12 cellular contexts compared by ENCODE assay signal in the genomic region with DNA sequence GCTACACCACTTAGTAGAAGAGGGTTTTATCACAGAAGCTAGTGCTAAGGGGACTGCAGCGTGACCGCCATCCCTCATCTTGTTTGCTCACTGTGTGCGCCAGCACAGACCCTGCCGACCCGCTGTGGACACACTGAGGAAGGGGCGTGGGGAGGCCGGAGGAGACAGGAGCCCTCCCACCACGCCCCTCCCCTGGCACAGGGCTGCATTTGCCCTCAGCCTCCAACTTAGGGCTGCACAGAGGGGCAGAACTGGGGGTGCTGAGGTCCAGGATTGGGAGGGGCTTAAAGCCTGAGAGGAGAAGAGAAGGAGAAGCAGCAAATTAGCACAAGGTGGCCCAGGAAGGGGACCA. TPM values are rescaled to one million over a fixed set of nuclear protein-coding genes. Genes with fewer than 3 reads are reported as not detected.
A peak's percentile ranks its signal among the peaks of the same experiment; 100 is the strongest.
DNase-seq lines count a peak whose midpoint lies in the region; ATAC-seq and TF ChIP-seq lines count a peak whose summit lies in the region.
"Had no signal": no experiment of that assay in that cellular context is flagged by ENCODE, and none has a peak within 500 bp of the region (broad histone marks: within the 10 kb centered on the region; RNA-seq: fewer than 3 reads in every experiment).

No MANE protein-coding gene starts in this region.

- H3K9me3 ChIP-seq in heart left ventricle (no peaks in the 10 kb centered on the region), right atrium auricular region (no peaks in the 10 kb centered on the region), mucosa of descending colon (no peaks in the 10 kb centered on the region), upper lobe of left lung (no peaks in the 10 kb centered on the region)

- H3K27me3 ChIP-seq in heart left ventricle (peaks cover 0 to 24% (median 5%) of the 10 kb centered on the region in 9 donors), right atrium auricular region (no peaks in the 10 kb centered on the region), upper lobe of left lung (no peaks in the 10 kb centered on the region)

- peak in 1 of 5 donors; percentile 53 for DNase-seq in heart left ventricle
- no peak for DNase-seq in right atrium auricular region (ENCODE audit: low spot score)
- DNase-seq in mucosa of descending colon, result no peak
- no peak for DNase-seq in upper lobe of left lung
- no peak for DNase-seq in NCI-H1436 (lab: John Stamatoyannopoulos, UW)
- DNase-seq in T-helper 9 cell, result no peak
- DNase-seq in activated T-cell treated with anti-CD3 and anti-CD28 coated beads, Interleukin-2, amount 50 U/mL, for 1 hour, result no peak
- DNase-seq: amniotic stem cell; effector CD8-positive, alpha-beta T cell; naive B cell had no signal

- no peaks in the 10 kb centered on the region for H3K36me3 ChIP-seq in heart left ventricle
- no peaks in the 10 kb centered on the region for H3K36me3 ChIP-seq in right atrium auricular region
- H3K36me3 ChIP-seq in mucosa of descending colon (ENCODE audit: low read depth), result no peaks in the 10 kb centered on the region
- no peaks in the 10 kb centered on the region for H3K36me3 ChIP-seq in upper lobe of left lung

- TF ChIP-seq POLR2A in heart left ventricle (IDR thresholded peaks at IDR 0.05) (no peak), upper lobe of left lung (IDR thresholded peaks at IDR 0.05) (no peak)

- H3K4me3 ChIP-seq in heart left ventricle (no peak overlapping the region), right atrium auricular region (no peak overlapping the region), mucosa of descending colon (no peak overlapping the region), upper lobe of left lung (no peak overlapping the region)
- H3K4me3 ChIP-seq: SK-N-MC had no signal

- peak in 3 of 4 donors; percentile 14 to 23 (median 17) for ATAC-seq in heart left ventricle
- ATAC-seq in mucosa of descending colon, result peak; percentile 19
- peak; percentile 5 to 46 for ATAC-seq in upper lobe of left lung (ENCODE audit: low FRiP score in 2 of 2)

- H3K27ac ChIP-seq in heart left ventricle (no peak overlapping the region), right atrium auricular region (no peak overlapping the region), VCaP (peak overlapping the region; percentile 58), upper lobe of left lung (no peak overlapping the region)
- H3K27ac ChIP-seq: SK-N-MC had no signal

- intact Hi-C loops in heart left ventricle (cut with DNase I), result no loop called here
- intact Hi-C loops in mucosa of descending colon (cut with DNase I, micrococcal nuclease), result no loop called here

- 53 to 56% (median 56%) methylated on average over 6 to 8 of the region's 8 CpGs; no CpG with 5 or more reads in 1 of the 4 donors for WGBS in heart left ventricle, 4 donors
- WGBS in upper lobe of left lung, 2 donors, result 55% methylated on average over 5 to 8 of the region's 8 CpGs

- H3K4me1 ChIP-seq in heart left ventricle (peaks cover 0 to 6% (median 0%) of the 10 kb centered on the region in 12 donors), right atrium auricular region (no peaks in the 10 kb centered on the region), mucosa of descending colon (ENCODE audit: low read depth) (no peaks in the 10 kb centered on the region), upper lobe of left lung (peaks cover 0 to 10% (median 2%) of the 10 kb centered on the region in 4 donors)

- TF ChIP-seq EP300 in upper lobe of left lung (IDR thresholded peaks at IDR 0.05), result no peak

- TF ChIP-seq CTCF in heart left ventricle (IDR thresholded peaks at IDR 0.05), result no peak
- no peak for TF ChIP-seq CTCF in right atrium auricular region (IDR thresholded peaks at IDR 0.05)
- TF ChIP-seq CTCF in VCaP (conservative IDR thresholded peaks at IDR 0.05), result no peak
- TF ChIP-seq CTCF in mucosa of descending colon (IDR thresholded peaks at IDR 0.05), result no peak
- TF ChIP-seq CTCF in upper lobe of left lung (IDR thresholded peaks at IDR 0.05), result no peak

RNA-seq across cellular contexts. Expression of gene RRP1, which starts 37.2 kb away (rescaled TPM):
- total RNA-seq in heart left ventricle, result 10 to 100 TPM in 4 of 9 donors, 1 to 10 TPM in 5; 6.0 to 15.6 (median 9.8) TPM
- 10 to 100 TPM in 1 of 2 donors, 1 to 10 TPM in 1; 6.7 to 13.9 TPM for polyA plus RNA-seq in heart left ventricle
- 1 to 10 TPM; 5.7 to 10.0 TPM for total RNA-seq in right atrium auricular region
- 10 to 100 TPM; 15.9 to 16.3 (median 16.3) TPM for total RNA-seq in mucosa of descending colon
- total RNA-seq in upper lobe of left lung, result 10 to 100 TPM; 12.0 to 25.1 (median 20.9) TPM

RNA-seq across cellular contexts. Expression of gene AGPAT3, which starts 38.4 kb away (rescaled TPM):
- 10 to 100 TPM; 48.7 to 86.0 (median 65.5) TPM for total RNA-seq in heart left ventricle
- polyA plus RNA-seq in heart left ventricle, result 10 to 100 TPM; 26.6 to 51.3 TPM
- total RNA-seq in right atrium auricular region, result 10 to 100 TPM; 41.3 to 42.5 TPM
- total RNA-seq in mucosa of descending colon, result 100 to 1,000 TPM in 1 of 3 donors, 10 to 100 TPM in 2; 77.7 to 120 (median 97.7) TPM
- 100 to 1,000 TPM in 1 of 6 donors, 10 to 100 TPM in 5; 55.0 to 102 (median 70.0) TPM for total RNA-seq in upper lobe of left lung

RNA-seq across cellular contexts. Expression of gene CSTB, which starts 50.5 kb away (rescaled TPM):
- total RNA-seq in heart left ventricle (10 to 100 TPM in 8 of 9 donors, 1 to 10 TPM in 1; 7.8 to 77.0 (median 35.9) TPM), right atrium auricular region (1 to 10 TPM; 8.3 to 8.4 TPM), mucosa of descending colon (10 to 100 TPM; 36.2 to 64.5 (median 56.8) TPM), upper lobe of left lung (100 to 1,000 TPM in 2 of 6 donors, 10 to 100 TPM in 4; 19.9 to 122 (median 51.3) TPM)
- polyA plus RNA-seq in heart left ventricle, result 10 to 100 TPM; 36.1 to 72.8 TPM
